Comparison of ENCODE assay signal across 1 cellular context in the genomic region with DNA sequence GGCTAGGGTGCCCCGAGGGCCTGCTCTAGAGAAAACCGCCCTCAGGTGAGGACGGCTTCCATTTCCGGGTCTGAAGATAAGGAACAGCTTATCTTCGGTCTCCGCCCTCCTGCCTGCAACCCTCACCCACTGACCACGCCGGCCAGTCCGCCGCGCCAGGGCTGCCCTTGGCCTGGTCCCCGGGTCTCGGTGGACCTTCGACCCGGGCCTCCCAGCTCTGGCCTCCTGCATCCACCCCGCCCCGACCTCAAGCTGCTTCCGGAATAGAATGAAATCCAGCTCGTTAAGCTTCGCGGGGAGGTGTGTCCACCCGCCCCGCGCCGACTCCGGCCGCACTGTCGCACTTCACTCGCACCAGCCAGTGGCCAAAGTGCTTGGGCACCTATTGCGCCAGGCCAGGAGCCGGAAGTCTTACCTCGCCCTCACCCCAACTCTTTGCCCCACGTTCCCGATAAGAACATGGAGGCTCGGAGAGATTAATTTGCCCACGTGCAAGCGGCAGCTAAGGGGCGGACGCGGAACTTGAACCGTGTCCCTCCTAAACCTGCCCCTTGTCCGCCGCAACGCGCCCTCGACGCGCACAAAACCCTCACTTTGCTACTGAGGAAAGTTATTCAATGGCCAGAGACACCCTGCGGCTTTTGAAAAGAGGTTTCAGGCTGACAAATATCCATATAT.
TF ChIP-seq lines count a peak whose summit lies in the region.

No MANE protein-coding gene starts in this region.

TF ChIP-seq in HepG2, 621 proteins besides CTCF, POLR2A, EP300 and RAD21 (continued from another document and continues in another):
- TF ChIP-seq, protein P1, sequence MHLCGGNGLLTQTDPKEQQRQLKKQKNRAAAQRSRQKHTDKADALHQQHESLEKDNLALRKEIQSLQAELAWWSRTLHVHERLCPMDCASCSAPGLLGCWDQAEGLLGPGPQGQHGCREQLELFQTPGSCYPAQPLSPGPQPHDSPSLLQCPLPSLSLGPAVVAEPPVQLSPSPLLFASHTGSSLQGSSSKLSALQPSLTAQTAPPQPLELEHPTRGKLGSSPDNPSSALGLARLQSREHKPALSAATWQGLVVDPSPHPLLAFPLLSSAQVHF (CRISPR knock-in tag; IDR thresholded peaks at IDR 0.05): no peak
- TF ChIP-seq PAWR (CRISPR knock-in tag; IDR thresholded peaks at IDR 0.05; ENCODE audit: borderline replicate concordance): no peak
- no peak; the same call in 1 of the 2 replicates for TF ChIP-seq ZNF280D (CRISPR knock-in tag; IDR thresholded peaks at IDR 0.05)
- TF ChIP-seq FOXA1 (IDR thresholded peaks at IDR 0.05): no peak
- TF ChIP-seq FOXA1 (CRISPR knock-in tag; IDR thresholded peaks at IDR 0.05): peak; percentile 32; the same call in 1 of the 2 replicates
- peak; percentile 44; the same call in 1 of the 2 replicates for TF ChIP-seq ZNF30 (CRISPR knock-in tag; IDR thresholded peaks at IDR 0.05)
- no peak for TF ChIP-seq THYN1 (CRISPR knock-in tag; IDR thresholded peaks at IDR 0.05; ENCODE audit: borderline replicate concordance, low read depth)
- TF ChIP-seq ZNF550 (CRISPR knock-in tag; IDR thresholded peaks at IDR 0.05; ENCODE audit: borderline replicate concordance): no peak; the same call in 1 of the 2 replicates
- TF ChIP-seq NONO (IDR thresholded peaks at IDR 0.05): no peak
- TF ChIP-seq NONO (CRISPR knock-in tag; conservative IDR thresholded peaks at IDR 0.05): no peak; the same call in 1 of the 2 replicates
- no peak for TF ChIP-seq ZNF672 (CRISPR knock-in tag; IDR thresholded peaks at IDR 0.05)
- peak; percentile 85 for TF ChIP-seq NR2F2 (IDR thresholded peaks at IDR 0.05; ENCODE audit: borderline replicate concordance, low read depth)
- TF ChIP-seq, protein P2, sequence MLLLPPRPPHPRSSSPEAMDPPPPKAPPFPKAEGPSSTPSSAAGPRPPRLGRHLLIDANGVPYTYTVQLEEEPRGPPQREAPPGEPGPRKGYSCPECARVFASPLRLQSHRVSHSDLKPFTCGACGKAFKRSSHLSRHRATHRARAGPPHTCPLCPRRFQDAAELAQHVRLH (CRISPR knock-in tag; IDR thresholded peaks at IDR 0.05; ENCODE audit: borderline replicate concordance, low read depth): peak; percentile 79; the same call in 1 of the 2 replicates
- TF ChIP-seq ONECUT2 (CRISPR knock-in tag; IDR thresholded peaks at IDR 0.05): no peak
- no peak for TF ChIP-seq RBM22 (optimal IDR thresholded peaks at IDR 0.05; ENCODE audit: low read length)
- TF ChIP-seq ZNF12 (CRISPR knock-in tag; IDR thresholded peaks at IDR 0.05): peak; percentile 67; the same call in 1 of the 2 replicates
- peak; percentile 56; the same call in 1 of the 2 replicates for TF ChIP-seq SOX13 (IDR thresholded peaks at IDR 0.05)
- peak in 1 of 2 experiments; percentile 78; a peak in 2 of 4 replicates for TF ChIP-seq SOX13 (CRISPR knock-in tag; conservative IDR thresholded peaks at IDR 0.05 in 1 of 2, IDR thresholded peaks at IDR 0.05 in 1 of 2)
- peak; percentile 76 for TF ChIP-seq ZEB1 (IDR thresholded peaks at IDR 0.05; ENCODE audit: insufficient replicate concordance, low read depth)
- TF ChIP-seq MTA3 (CRISPR knock-in tag; IDR thresholded peaks at IDR 0.05): no peak
- peak; percentile 94 for TF ChIP-seq ARID2 (CRISPR knock-in tag; IDR thresholded peaks at IDR 0.05; ENCODE audit: borderline replicate concordance)
- no peak for TF ChIP-seq ZFP41 (CRISPR knock-in tag; IDR thresholded peaks at IDR 0.05; ENCODE audit: borderline replicate concordance)
- peak; percentile 96 for TF ChIP-seq SNAPC4 (CRISPR knock-in tag; IDR thresholded peaks at IDR 0.05)
- TF ChIP-seq TAF1 (CRISPR knock-in tag; IDR thresholded peaks at IDR 0.05): peak; percentile 50; the same call in 1 of the 2 replicates
- peak; percentile 49; the same call in 1 of the 2 replicates for TF ChIP-seq ZHX1 (CRISPR knock-in tag; IDR thresholded peaks at IDR 0.05; ENCODE audit: low read depth)
- peak; percentile 24 for TF ChIP-seq IKZF4 (CRISPR knock-in tag; IDR thresholded peaks at IDR 0.05; ENCODE audit: borderline replicate concordance, low read depth, not compliant biosample characterization)
- TF ChIP-seq, protein P3, sequence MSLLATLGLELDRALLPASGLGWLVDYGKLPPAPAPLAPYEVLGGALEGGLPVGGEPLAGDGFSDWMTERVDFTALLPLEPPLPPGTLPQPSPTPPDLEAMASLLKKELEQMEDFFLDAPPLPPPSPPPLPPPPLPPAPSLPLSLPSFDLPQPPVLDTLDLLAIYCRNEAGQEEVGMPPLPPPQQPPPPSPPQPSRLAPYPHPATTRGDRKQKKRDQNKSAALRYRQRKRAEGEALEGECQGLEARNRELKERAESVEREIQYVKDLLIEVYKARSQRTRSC (CRISPR knock-in tag; IDR thresholded peaks at IDR 0.05; ENCODE audit: low read depth): no peak
- TF ChIP-seq SRSF4 (IDR thresholded peaks at IDR 0.05; ENCODE audit: low read depth, low read length, poor library complexity, severe bottlenecking): no peak
- no peak; the same call in 1 of the 2 replicates for TF ChIP-seq NFYC (CRISPR knock-in tag; IDR thresholded peaks at IDR 0.05)
- TF ChIP-seq RNF2 (conservative IDR thresholded peaks at IDR 0.05; ENCODE audit: low read depth): peak; percentile 72; the same call in 1 of the 2 replicates
- no peak for TF ChIP-seq RFX5 (IDR thresholded peaks at IDR 0.05; ENCODE audit: low read depth, low read length)
- TF ChIP-seq MEF2D (CRISPR knock-in tag; IDR thresholded peaks at IDR 0.05): peak; percentile 87
- peak; percentile 77 for TF ChIP-seq POLR2G (IDR thresholded peaks at IDR 0.05; ENCODE audit: low read depth, low read length)
- peak; percentile 58; the same call in 1 of the 2 replicates for TF ChIP-seq MAF1 (CRISPR knock-in tag; IDR thresholded peaks at IDR 0.05; ENCODE audit: borderline replicate concordance)
- no peak for TF ChIP-seq KDM1A (CRISPR knock-in tag; IDR thresholded peaks at IDR 0.05)
- peak; percentile 94 for TF ChIP-seq REPIN1 (CRISPR knock-in tag; IDR thresholded peaks at IDR 0.05; ENCODE audit: borderline replicate concordance, low read depth)
- TF ChIP-seq, protein P4, sequence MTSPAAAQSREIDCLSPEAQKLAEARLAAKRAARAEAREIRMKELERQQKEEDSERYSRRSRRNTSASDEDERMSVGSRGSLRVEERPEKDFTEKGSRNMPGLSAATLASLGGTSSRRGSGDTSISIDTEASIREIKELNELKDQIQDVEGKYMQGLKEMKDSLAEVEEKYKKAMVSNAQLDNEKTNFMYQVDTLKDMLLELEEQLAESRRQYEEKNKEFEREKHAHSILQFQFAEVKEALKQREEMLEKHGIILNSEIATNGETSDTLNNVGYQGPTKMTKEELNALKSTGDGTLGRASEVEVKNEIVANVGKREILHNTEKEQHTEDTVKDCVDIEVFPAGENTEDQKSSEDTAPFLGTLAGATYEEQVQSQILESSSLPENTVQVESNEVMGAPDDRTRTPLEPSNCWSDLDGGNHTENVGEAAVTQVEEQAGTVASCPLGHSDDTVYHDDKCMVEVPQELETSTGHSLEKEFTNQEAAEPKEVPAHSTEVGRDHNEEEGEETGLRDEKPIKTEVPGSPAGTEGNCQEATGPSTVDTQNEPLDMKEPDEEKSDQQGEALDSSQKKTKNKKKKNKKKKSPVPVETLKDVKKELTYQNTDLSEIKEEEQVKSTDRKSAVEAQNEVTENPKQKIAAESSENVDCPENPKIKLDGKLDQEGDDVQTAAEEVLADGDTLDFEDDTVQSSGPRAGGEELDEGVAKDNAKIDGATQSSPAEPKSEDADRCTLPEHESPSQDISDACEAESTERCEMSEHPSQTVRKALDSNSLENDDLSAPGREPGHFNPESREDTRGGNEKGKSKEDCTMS (CRISPR knock-in tag; conservative IDR thresholded peaks at IDR 0.05): no peak
- TF ChIP-seq, protein P5, sequence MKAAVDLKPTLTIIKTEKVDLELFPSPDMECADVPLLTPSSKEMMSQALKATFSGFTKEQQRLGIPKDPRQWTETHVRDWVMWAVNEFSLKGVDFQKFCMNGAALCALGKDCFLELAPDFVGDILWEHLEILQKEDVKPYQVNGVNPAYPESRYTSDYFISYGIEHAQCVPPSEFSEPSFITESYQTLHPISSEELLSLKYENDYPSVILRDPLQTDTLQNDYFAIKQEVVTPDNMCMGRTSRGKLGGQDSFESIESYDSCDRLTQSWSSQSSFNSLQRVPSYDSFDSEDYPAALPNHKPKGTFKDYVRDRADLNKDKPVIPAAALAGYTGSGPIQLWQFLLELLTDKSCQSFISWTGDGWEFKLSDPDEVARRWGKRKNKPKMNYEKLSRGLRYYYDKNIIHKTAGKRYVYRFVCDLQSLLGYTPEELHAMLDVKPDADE (CRISPR knock-in tag; IDR thresholded peaks at IDR 0.05): no peak
- TF ChIP-seq ZNF343 (CRISPR knock-in tag; IDR thresholded peaks at IDR 0.05): peak; percentile 87
- TF ChIP-seq RBAK (CRISPR knock-in tag; IDR thresholded peaks at IDR 0.05): no peak
- 0 out of 2 replicates have a peak, but pooled peaks have one; percentile 25 for TF ChIP-seq ZNF33A (CRISPR knock-in tag; IDR thresholded peaks at IDR 0.05; ENCODE audit: borderline replicate concordance)
- TF ChIP-seq REL (CRISPR knock-in tag; conservative IDR thresholded peaks at IDR 0.05): peak; percentile 73
- TF ChIP-seq, protein P6, sequence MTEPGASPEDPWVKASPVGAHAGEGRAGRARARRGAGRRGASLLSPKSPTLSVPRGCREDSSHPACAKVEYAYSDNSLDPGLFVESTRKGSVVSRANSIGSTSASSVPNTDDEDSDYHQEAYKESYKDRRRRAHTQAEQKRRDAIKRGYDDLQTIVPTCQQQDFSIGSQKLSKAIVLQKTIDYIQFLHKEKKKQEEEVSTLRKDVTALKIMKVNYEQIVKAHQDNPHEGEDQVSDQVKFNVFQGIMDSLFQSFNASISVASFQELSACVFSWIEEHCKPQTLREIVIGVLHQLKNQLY (CRISPR knock-in tag; IDR thresholded peaks at IDR 0.05): peak; percentile 57; the same call in 1 of the 2 replicates
- TF ChIP-seq GPN1 (CRISPR knock-in tag; IDR thresholded peaks at IDR 0.05; ENCODE audit: borderline replicate concordance): no peak
